9 cellular contexts compared by ENCODE assay signal in genomic region chr20:36544134-36545018, GRCh38. TPM values are rescaled to one million over a fixed set of nuclear protein-coding genes. Genes with fewer than 3 reads are reported as not detected.
A peak's percentile ranks its signal among the peaks of the same experiment; 100 is the strongest.
DNase-seq lines count a peak whose midpoint lies in the region; ATAC-seq and TF ChIP-seq lines count a peak whose summit lies in the region.
"Had no signal": no experiment of that assay in that cellular context is flagged by ENCODE, and none has a peak within 500 bp of the region (broad histone marks: within the 10 kb centered on the region; RNA-seq: fewer than 3 reads in every experiment).

No MANE protein-coding gene starts in this region.

- TF ChIP-seq POLR2A in adrenal gland (IDR thresholded peaks at IDR 0.05), result peak in 1 of 2 donors; percentile 38

- H3K4me1 ChIP-seq in adrenal gland (replicated peaks in 1 of 2) (peaks cover 34 to 64% of the 10 kb centered on the region in 2 donors), left ventricle myocardium inferior (peaks cover 95% of the 10 kb centered on the region)

- no peaks in the 10 kb centered on the region for H3K9me3 Mint-ChIP-seq in HFFc6
- H3K9me3 Mint-ChIP-seq: activated CD8-positive, alpha-beta T cell treated with anti-CD3 and anti-CD28 coated beads for 36 hours had no signal

- no peaks in the 10 kb centered on the region for H3K9me3 ChIP-seq in adrenal gland (replicated peaks in 1 of 3)
- no peaks in the 10 kb centered on the region for H3K9me3 ChIP-seq in left ventricle myocardium inferior (replicated peaks)

- peak overlapping the region; percentile 93 for H3K4me3 Mint-ChIP-seq in HFFc6
- H3K4me3 Mint-ChIP-seq: activated CD8-positive, alpha-beta T cell treated with anti-CD3 and anti-CD28 coated beads for 36 hours had no signal

- H3K27me3 Mint-ChIP-seq in HFFc6 (ENCODE audit: insufficient read depth), result peaks cover 9% of the 10 kb centered on the region
- H3K27me3 Mint-ChIP-seq: activated CD8-positive, alpha-beta T cell treated with anti-CD3 and anti-CD28 coated beads for 36 hours had no signal

- no peaks in the 10 kb centered on the region for H3K27me3 ChIP-seq in adrenal gland
- H3K27me3 ChIP-seq in left ventricle myocardium inferior (ENCODE audit: low read depth), result no peaks in the 10 kb centered on the region

- 32 to 59% (median 58%) methylated on average over 9 to 15 of the region's 15 CpGs for WGBS in adrenal gland, 4 donors

- peak; percentile 30; the same call in 1 of the 2 replicates for TF ChIP-seq CTCF in HFFc6 (IDR thresholded peaks at IDR 0.05)
- TF ChIP-seq CTCF in adrenal gland (IDR thresholded peaks at IDR 0.05), result no peak
- TF ChIP-seq CTCF in left ventricle myocardium inferior (IDR thresholded peaks at IDR 0.05; ENCODE audit: borderline replicate concordance), result no peak

- ATAC-seq in GM18870 (IDR thresholded peaks at IDR 0.05; ENCODE audit: unreplicated experiment) (no peak), GM18868 (IDR thresholded peaks at IDR 0.05; ENCODE audit: unreplicated experiment) (no peak)
- ATAC-seq: activated CD8-positive, alpha-beta T cell treated with anti-CD3 and anti-CD28 coated beads for 36 hours had no signal

- peak overlapping the region; percentile 90 for H3K27ac Mint-ChIP-seq in HFFc6
- H3K27ac Mint-ChIP-seq: activated CD8-positive, alpha-beta T cell treated with anti-CD3 and anti-CD28 coated beads for 36 hours had no signal

- peaks cover 31% of the 10 kb centered on the region for H3K36me3 Mint-ChIP-seq in HFFc6 (ENCODE audit: low read depth)

- H3K27ac ChIP-seq in adrenal gland (peak overlapping the region; percentile 85 to 98 (median 93)), left ventricle myocardium inferior (replicated peaks) (peak overlapping the region; percentile 98)

- H3K36me3 ChIP-seq in adrenal gland (replicated peaks in 1 of 2), result peaks cover 0 to 44% of the 10 kb centered on the region in 2 donors
- peaks cover 49% of the 10 kb centered on the region for H3K36me3 ChIP-seq in left ventricle myocardium inferior

- DNase-seq in HFFc6, result peak; percentile 87
- DNase-seq in adrenal gland, result peak; percentile 72 to 91 (median 88)
- peak; percentile 70 for DNase-seq in left ventricle myocardium inferior
- DNase-seq in stromal cell of bone marrow (ENCODE audit: low read depth), result peak; percentile 73
- DNase-seq in GDM1 (lab: John Stamatoyannopoulos, UW), result no peak
- no peak for DNase-seq in mucosa of gallbladder (ENCODE audit: low spot score)
- DNase-seq: activated CD8-positive, alpha-beta T cell treated with anti-CD3 and anti-CD28 coated beads for 36 hours had no signal

- intact Hi-C loops in adrenal gland (cut with DNase I) (no loop called here), left ventricle myocardium inferior (cut with micrococcal nuclease) (no loop called here)

- H3K4me1 Mint-ChIP-seq in HFFc6 (ENCODE audit: low read depth), result peaks cover 40% of the 10 kb centered on the region

- peak overlapping the region in 2 of 4 donors; percentile 4 to 95 for H3K4me3 ChIP-seq in adrenal gland
- H3K4me3 ChIP-seq in left ventricle myocardium inferior, result peak overlapping the region; percentile 98

RNA-seq across cellular contexts. Expression of gene MYL9, which starts 3.1 kb away (rescaled TPM):
- total RNA-seq in HFFc6 (2021; fragmentation: NEBNext Ultra II Directional; extraction: Animal tissue kit (Norgen Biotek cat#: 25700)), result 1,000 to 10,000 TPM; 1,181 to 1,631 (median 1,227) TPM
- total RNA-seq in adrenal gland (1,000 to 10,000 TPM in 3 of 8 donors, 100 to 1,000 TPM in 5; 241 to 1,128 (median 564) TPM), left ventricle myocardium inferior (1,345 TPM), mucosa of gallbladder (1,833 TPM)
- 1,000 to 10,000 TPM in 2 of 3 donors, 100 to 1,000 TPM in 1; 891 to 1,967 (median 1,739) TPM for polyA plus RNA-seq in adrenal gland
- total RNA-seq: activated CD8-positive, alpha-beta T cell treated with anti-CD3 and anti-CD28 coated beads for 36 hours had no signal

RNA-seq across cellular contexts. Expression of gene TGIF2, which starts 29.0 kb away (rescaled TPM):
- total RNA-seq in HFFc6 (2021; fragmentation: NEBNext Ultra II Directional; extraction: Animal tissue kit (Norgen Biotek cat#: 25700)), result 10 to 100 TPM in 1 of 6 experiments, 1 to 10 TPM in 5; 5.5 to 12.0 (median 7.7) TPM
- total RNA-seq in adrenal gland (10 to 100 TPM in 7 of 8 donors, 1 to 10 TPM in 1; 3.7 to 17.9 (median 11.7) TPM), left ventricle myocardium inferior (5.8 TPM), mucosa of gallbladder (11.7 TPM)
- polyA plus RNA-seq in adrenal gland, result 1 to 10 TPM; 3.4 to 5.8 (median 4.4) TPM

Comparison
In these comparisons a context has a peak if more than half of its experiments do, and no peak if none do; other contexts are left out.
1. DNase-seq: peak in HFFc6 (single experiment), adrenal gland (7 of 7), left ventricle myocardium inferior (single experiment) and stromal cell of bone marrow (single experiment); none in GDM1 (single experiment) and mucosa of gallbladder (single experiment).